Comparison of ENCODE assay signal across 1 cellular context in the genomic region with DNA sequence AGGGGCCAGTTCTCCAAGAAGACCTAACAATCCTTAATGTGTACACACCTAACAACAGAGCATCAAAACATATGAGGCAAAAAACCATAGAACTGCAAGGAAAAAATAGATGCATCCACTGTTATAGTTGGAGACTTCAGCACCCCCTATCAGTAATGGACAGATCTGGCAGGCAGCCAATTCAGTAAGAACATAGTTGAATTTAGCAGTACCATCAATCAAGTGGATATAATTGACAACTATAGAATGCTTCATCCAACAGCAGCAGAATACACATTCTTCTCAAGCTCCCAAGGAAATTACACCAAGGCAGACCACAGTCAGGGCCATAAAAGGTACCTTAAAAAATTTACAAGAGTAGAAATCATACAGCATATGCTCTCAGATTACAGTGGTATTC.
TF ChIP-seq lines count a peak whose summit lies in the region.

No MANE protein-coding gene starts in this region.

TF ChIP-seq in HEK293, 187 proteins besides CTCF, POLR2A, EP300 and RAD21 (continued from another document):
- TF ChIP-seq, protein P1, sequence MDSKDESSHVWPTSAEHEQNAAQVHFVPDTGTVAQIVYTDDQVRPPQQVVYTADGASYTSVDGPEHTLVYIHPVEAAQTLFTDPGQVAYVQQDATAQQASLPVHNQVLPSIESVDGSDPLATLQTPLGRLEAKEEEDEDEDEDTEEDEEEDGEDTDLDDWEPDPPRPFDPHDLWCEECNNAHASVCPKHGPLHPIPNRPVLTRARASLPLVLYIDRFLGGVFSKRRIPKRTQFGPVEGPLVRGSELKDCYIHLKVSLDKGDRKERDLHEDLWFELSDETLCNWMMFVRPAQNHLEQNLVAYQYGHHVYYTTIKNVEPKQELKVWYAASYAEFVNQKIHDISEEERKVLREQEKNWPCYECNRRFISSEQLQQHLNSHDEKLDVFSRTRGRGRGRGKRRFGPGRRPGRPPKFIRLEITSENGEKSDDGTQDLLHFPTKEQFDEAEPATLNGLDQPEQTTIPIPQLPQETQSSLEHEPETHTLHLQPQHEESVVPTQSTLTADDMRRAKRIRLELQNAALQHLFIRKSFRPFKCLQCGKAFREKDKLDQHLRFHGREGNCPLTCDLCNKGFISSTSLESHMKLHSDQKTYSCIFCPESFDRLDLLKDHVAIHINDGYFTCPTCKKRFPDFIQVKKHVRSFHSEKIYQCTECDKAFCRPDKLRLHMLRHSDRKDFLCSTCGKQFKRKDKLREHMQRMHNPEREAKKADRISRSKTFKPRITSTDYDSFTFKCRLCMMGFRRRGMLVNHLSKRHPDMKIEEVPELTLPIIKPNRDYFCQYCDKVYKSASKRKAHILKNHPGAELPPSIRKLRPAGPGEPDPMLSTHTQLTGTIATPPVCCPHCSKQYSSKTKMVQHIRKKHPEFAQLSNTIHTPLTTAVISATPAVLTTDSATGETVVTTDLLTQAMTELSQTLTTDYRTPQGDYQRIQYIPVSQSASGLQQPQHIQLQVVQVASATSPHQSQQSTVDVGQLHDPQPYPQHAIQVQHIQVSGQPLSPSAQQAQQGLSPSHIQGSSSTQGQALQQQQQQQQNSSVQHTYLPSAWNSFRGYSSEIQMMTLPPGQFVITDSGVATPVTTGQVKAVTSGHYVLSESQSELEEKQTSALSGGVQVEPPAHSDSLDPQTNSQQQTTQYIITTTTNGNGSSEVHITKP (tag by site-specific recombination; IDR thresholded peaks at IDR 0.05) = peak; percentile 25; the same call in 1 of the 2 replicates
- peak; percentile 44; the same call in 1 of the 2 replicates for TF ChIP-seq ZNF366 (tag by site-specific recombination; conservative IDR thresholded peaks at IDR 0.05)
- peak; percentile 32; the same call in 1 of the 2 replicates for TF ChIP-seq KLF10 (tag by site-specific recombination; IDR thresholded peaks at IDR 0.05)
- peak; percentile 32; the same call in 1 of the 2 replicates for TF ChIP-seq ZNF549 (tag by site-specific recombination; IDR thresholded peaks at IDR 0.05)
- TF ChIP-seq, protein P2, sequence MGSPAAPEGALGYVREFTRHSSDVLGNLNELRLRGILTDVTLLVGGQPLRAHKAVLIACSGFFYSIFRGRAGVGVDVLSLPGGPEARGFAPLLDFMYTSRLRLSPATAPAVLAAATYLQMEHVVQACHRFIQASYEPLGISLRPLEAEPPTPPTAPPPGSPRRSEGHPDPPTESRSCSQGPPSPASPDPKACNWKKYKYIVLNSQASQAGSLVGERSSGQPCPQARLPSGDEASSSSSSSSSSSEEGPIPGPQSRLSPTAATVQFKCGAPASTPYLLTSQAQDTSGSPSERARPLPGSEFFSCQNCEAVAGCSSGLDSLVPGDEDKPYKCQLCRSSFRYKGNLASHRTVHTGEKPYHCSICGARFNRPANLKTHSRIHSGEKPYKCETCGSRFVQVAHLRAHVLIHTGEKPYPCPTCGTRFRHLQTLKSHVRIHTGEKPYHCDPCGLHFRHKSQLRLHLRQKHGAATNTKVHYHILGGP (tag by site-specific recombination; IDR thresholded peaks at IDR 0.05) = 0 out of 2 replicates have a peak, but pooled peaks have one; percentile 14
- TF ChIP-seq, protein P3, sequence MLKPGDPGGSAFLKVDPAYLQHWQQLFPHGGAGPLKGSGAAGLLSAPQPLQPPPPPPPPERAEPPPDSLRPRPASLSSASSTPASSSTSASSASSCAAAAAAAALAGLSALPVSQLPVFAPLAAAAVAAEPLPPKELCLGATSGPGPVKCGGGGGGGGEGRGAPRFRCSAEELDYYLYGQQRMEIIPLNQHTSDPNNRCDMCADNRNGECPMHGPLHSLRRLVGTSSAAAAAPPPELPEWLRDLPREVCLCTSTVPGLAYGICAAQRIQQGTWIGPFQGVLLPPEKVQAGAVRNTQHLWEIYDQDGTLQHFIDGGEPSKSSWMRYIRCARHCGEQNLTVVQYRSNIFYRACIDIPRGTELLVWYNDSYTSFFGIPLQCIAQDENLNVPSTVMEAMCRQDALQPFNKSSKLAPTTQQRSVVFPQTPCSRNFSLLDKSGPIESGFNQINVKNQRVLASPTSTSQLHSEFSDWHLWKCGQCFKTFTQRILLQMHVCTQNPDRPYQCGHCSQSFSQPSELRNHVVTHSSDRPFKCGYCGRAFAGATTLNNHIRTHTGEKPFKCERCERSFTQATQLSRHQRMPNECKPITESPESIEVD (tag by site-specific recombination; IDR thresholded peaks at IDR 0.05) = peak; percentile 67
- TF ChIP-seq, protein P4, sequence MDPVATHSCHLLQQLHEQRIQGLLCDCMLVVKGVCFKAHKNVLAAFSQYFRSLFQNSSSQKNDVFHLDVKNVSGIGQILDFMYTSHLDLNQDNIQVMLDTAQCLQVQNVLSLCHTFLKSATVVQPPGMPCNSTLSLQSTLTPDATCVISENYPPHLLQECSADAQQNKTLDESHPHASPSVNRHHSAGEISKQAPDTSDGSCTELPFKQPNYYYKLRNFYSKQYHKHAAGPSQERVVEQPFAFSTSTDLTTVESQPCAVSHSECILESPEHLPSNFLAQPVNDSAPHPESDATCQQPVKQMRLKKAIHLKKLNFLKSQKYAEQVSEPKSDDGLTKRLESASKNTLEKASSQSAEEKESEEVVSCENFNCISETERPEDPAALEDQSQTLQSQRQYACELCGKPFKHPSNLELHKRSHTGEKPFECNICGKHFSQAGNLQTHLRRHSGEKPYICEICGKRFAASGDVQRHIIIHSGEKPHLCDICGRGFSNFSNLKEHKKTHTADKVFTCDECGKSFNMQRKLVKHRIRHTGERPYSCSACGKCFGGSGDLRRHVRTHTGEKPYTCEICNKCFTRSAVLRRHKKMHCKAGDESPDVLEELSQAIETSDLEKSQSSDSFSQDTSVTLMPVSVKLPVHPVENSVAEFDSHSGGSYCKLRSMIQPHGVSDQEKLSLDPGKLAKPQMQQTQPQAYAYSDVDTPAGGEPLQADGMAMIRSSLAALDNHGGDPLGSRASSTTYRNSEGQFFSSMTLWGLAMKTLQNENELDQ (tag by site-specific recombination; IDR thresholded peaks at IDR 0.05; ENCODE audit: low read depth) = no peak
